In genomic region chr17:72977768-72978417, GRCh38 we compare ENCODE assay signal across 9 cellular contexts.
A peak's percentile ranks its signal among the peaks of the same experiment; 100 is the strongest.
DNase-seq lines count a peak whose midpoint lies in the region; ATAC-seq, FAIRE-seq and TF ChIP-seq lines count a peak whose summit lies in the region.
"Had no signal": no experiment of that assay in that cellular context is flagged by ENCODE, and none has a peak within 500 bp of the region (broad histone marks: within the 10 kb centered on the region; RNA-seq: fewer than 3 reads in every experiment).

No MANE protein-coding gene starts in this region.

- POLR2A ChIA-PET in WTC11 (lab: Charles Lee) = no interaction called here

- ATAC-seq in Right ventricle myocardium inferior = no peak
- ATAC-seq in WTC11 = no peak
- peak; percentile 25 to 54 for ATAC-seq in lower lobe of right lung

- H3K27me3 ChIP-seq in left ventricle myocardium inferior (ENCODE audit: low read depth) (no peaks in the 10 kb centered on the region), lower lobe of right lung (ENCODE audit: low read depth) (no peaks in the 10 kb centered on the region)

- H3K4me3 ChIP-seq in left ventricle myocardium inferior (no peak overlapping the region), lower lobe of right lung (no peak overlapping the region)

- DNase-seq in left ventricle myocardium inferior (no peak), Right ventricle myocardium inferior (ENCODE audit: missing footprints) (no peak), WTC11 (ENCODE audit: low spot score) (no peak), lower lobe of right lung (no peak), urothelium cell line (ENCODE audit: low spot score) (peak; percentile 96), NAMALWA (ENCODE audit: low spot score) (no peak), NCI-H82 (lab: John Stamatoyannopoulos, UW) (no peak)
- no peak for DNase-seq in activated CD4-positive, alpha-beta T cell treated with anti-CD3 and anti-CD28 coated beads for 48 hours
- DNase-seq: activated T-cell treated with anti-CD3 and anti-CD28 coated beads, Interleukin-2, amount 50 U/mL, for 24 hours had no signal

- H3K36me3 ChIP-seq in left ventricle myocardium inferior = no peaks in the 10 kb centered on the region
- H3K36me3 ChIP-seq in lower lobe of right lung = no peaks in the 10 kb centered on the region

- H3K36me3 Mint-ChIP-seq in WTC11 = peaks cover 2% of the 10 kb centered on the region; the same call in 1 of the 2 replicates

- CTCF ChIA-PET in WTC11 (lab: Charles Lee) = interaction anchor here (1.3 to 1.9 kb wide), 4 partner anchors 8 to 251 kb away, joined by 3 to 10 read pairs (median 4); partner anchors contain the start of gene SSTR2

- H3K27ac ChIP-seq in left ventricle myocardium inferior (replicated peaks) (peak overlapping the region; percentile 52), lower lobe of right lung (no peak overlapping the region)

- peaks cover 3% of the 10 kb centered on the region; the same call in 1 of the 2 replicates for H3K4me1 Mint-ChIP-seq in WTC11

- 0 out of 2 replicates have a peak overlapping the region, but pooled peaks have one; percentile 14 for H3K27ac Mint-ChIP-seq in WTC11
- H3K27ac Mint-ChIP-seq: activated T-cell treated with anti-CD3 and anti-CD28 coated beads, Interleukin-2, amount 50 U/mL, for 24 hours had no signal

- intact Hi-C loops in left ventricle myocardium inferior (cut with micrococcal nuclease) (no loop called here), Right ventricle myocardium inferior (cut with DNase I) (no loop called here), lower lobe of right lung (cut with DNase I) (no loop called here)

- no peaks in the 10 kb centered on the region for H3K9me3 ChIP-seq in left ventricle myocardium inferior (replicated peaks)
- H3K9me3 ChIP-seq in lower lobe of right lung = no peaks in the 10 kb centered on the region

- no peak overlapping the region for H3K4me3 Mint-ChIP-seq in WTC11
- H3K4me3 Mint-ChIP-seq: activated T-cell treated with anti-CD3 and anti-CD28 coated beads, Interleukin-2, amount 50 U/mL, for 24 hours had no signal

- no peaks in the 10 kb centered on the region for H3K27me3 Mint-ChIP-seq in WTC11 (ENCODE audit: low read depth)
- H3K27me3 Mint-ChIP-seq: activated T-cell treated with anti-CD3 and anti-CD28 coated beads, Interleukin-2, amount 50 U/mL, for 24 hours had no signal

- no peak for TF ChIP-seq CTCF in left ventricle myocardium inferior (IDR thresholded peaks at IDR 0.05; ENCODE audit: borderline replicate concordance)
- TF ChIP-seq CTCF in WTC11 (IDR thresholded peaks at IDR 0.05) = no peak
- no peak for TF ChIP-seq CTCF in lower lobe of right lung (IDR thresholded peaks at IDR 0.05)

- peak; percentile 63 for FAIRE-seq in urothelium cell line (lab: Jason Lieb, UNC)

- H3K9me3 Mint-ChIP-seq in WTC11 = peaks cover 8% of the 10 kb centered on the region

- H3K4me1 ChIP-seq in left ventricle myocardium inferior = peaks cover 24% of the 10 kb centered on the region
- H3K4me1 ChIP-seq in lower lobe of right lung = peaks cover 14% of the 10 kb centered on the region

TF ChIP-seq in WTC11, 78 proteins besides CTCF, POLR2A, EP300 and RAD21:
- TF ChIP-seq NFE2L1 (CRISPR knock-in tag; IDR thresholded peaks at IDR 0.05) (no peak), RORB (CRISPR knock-in tag; IDR thresholded peaks at IDR 0.05) (no peak), TP53 (CRISPR knock-in tag; IDR thresholded peaks at IDR 0.05) (no peak), NR2C2 (CRISPR knock-in tag; IDR thresholded peaks at IDR 0.05) (no peak), JUN (CRISPR knock-in tag; IDR thresholded peaks at IDR 0.05) (no peak), E2F1 (CRISPR knock-in tag; IDR thresholded peaks at IDR 0.05) (no peak), ATF1 (CRISPR knock-in tag; IDR thresholded peaks at IDR 0.05) (no peak), HMGA2 (CRISPR knock-in tag; IDR thresholded peaks at IDR 0.05) (no peak), CREB1 (CRISPR knock-in tag; IDR thresholded peaks at IDR 0.05) (no peak), MAX (CRISPR knock-in tag; IDR thresholded peaks at IDR 0.05) (no peak), IRF2 (CRISPR knock-in tag; IDR thresholded peaks at IDR 0.05; ENCODE audit: borderline replicate concordance, low read depth) (no peak), TCF7 (CRISPR knock-in tag; IDR thresholded peaks at IDR 0.05; ENCODE audit: low read depth) (no peak), ZBTB21 (CRISPR knock-in tag; IDR thresholded peaks at IDR 0.05; ENCODE audit: borderline replicate concordance) (no peak)
- TF ChIP-seq, protein P1, sequence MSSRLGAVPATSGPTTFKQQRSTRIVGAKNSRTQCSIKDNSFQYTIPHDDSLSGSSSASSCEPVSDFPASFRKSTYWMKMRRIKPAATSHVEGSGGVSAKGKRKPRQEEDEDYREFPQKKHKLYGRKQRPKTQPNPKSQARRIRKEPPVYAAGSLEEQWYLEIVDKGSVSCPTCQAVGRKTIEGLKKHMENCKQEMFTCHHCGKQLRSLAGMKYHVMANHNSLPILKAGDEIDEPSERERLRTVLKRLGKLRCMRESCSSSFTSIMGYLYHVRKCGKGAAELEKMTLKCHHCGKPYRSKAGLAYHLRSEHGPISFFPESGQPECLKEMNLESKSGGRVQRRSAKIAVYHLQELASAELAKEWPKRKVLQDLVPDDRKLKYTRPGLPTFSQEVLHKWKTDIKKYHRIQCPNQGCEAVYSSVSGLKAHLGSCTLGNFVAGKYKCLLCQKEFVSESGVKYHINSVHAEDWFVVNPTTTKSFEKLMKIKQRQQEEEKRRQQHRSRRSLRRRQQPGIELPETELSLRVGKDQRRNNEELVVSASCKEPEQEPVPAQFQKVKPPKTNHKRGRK (CRISPR knock-in tag; IDR thresholded peaks at IDR 0.05; ENCODE audit: borderline replicate concordance) = no peak
- TF ChIP-seq, protein P2, sequence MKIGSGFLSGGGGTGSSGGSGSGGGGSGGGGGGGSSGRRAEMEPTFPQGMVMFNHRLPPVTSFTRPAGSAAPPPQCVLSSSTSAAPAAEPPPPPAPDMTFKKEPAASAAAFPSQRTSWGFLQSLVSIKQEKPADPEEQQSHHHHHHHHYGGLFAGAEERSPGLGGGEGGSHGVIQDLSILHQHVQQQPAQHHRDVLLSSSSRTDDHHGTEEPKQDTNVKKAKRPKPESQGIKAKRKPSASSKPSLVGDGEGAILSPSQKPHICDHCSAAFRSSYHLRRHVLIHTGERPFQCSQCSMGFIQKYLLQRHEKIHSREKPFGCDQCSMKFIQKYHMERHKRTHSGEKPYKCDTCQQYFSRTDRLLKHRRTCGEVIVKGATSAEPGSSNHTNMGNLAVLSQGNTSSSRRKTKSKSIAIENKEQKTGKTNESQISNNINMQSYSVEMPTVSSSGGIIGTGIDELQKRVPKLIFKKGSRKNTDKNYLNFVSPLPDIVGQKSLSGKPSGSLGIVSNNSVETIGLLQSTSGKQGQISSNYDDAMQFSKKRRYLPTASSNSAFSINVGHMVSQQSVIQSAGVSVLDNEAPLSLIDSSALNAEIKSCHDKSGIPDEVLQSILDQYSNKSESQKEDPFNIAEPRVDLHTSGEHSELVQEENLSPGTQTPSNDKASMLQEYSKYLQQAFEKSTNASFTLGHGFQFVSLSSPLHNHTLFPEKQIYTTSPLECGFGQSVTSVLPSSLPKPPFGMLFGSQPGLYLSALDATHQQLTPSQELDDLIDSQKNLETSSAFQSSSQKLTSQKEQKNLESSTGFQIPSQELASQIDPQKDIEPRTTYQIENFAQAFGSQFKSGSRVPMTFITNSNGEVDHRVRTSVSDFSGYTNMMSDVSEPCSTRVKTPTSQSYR (CRISPR knock-in tag; IDR thresholded peaks at IDR 0.05) = no peak
- TF ChIP-seq, protein P3, sequence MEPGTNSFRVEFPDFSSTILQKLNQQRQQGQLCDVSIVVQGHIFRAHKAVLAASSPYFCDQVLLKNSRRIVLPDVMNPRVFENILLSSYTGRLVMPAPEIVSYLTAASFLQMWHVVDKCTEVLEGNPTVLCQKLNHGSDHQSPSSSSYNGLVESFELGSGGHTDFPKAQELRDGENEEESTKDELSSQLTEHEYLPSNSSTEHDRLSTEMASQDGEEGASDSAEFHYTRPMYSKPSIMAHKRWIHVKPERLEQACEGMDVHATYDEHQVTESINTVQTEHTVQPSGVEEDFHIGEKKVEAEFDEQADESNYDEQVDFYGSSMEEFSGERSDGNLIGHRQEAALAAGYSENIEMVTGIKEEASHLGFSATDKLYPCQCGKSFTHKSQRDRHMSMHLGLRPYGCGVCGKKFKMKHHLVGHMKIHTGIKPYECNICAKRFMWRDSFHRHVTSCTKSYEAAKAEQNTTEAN (CRISPR knock-in tag; IDR thresholded peaks at IDR 0.05) = no peak
- TF ChIP-seq, protein P4, sequence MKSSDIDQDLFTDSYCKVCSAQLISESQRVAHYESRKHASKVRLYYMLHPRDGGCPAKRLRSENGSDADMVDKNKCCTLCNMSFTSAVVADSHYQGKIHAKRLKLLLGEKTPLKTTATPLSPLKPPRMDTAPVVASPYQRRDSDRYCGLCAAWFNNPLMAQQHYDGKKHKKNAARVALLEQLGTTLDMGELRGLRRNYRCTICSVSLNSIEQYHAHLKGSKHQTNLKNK (CRISPR knock-in tag; IDR thresholded peaks at IDR 0.05) = no peak
- TF ChIP-seq, protein P5, sequence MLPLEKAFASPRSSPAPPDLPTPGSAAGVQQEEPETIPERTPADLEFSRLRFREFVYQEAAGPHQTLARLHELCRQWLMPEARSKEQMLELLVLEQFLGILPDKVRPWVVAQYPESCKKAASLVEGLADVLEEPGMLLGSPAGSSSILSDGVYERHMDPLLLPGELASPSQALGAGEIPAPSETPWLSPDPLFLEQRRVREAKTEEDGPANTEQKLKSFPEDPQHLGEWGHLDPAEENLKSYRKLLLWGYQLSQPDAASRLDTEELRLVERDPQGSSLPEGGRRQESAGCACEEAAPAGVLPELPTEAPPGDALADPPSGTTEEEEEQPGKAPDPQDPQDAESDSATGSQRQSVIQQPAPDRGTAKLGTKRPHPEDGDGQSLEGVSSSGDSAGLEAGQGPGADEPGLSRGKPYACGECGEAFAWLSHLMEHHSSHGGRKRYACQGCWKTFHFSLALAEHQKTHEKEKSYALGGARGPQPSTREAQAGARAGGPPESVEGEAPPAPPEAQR (CRISPR knock-in tag; IDR thresholded peaks at IDR 0.05) = no peak

Comparison
In these comparisons a context has a peak if more than half of its experiments do, and no peak if none do; other contexts are left out.
1. ATAC-seq: peak in lower lobe of right lung (2 of 2); none in Right ventricle myocardium inferior (single experiment) and WTC11 (single experiment).